Comparison of ENCODE assay signal across 1 cellular context in the genomic region with DNA sequence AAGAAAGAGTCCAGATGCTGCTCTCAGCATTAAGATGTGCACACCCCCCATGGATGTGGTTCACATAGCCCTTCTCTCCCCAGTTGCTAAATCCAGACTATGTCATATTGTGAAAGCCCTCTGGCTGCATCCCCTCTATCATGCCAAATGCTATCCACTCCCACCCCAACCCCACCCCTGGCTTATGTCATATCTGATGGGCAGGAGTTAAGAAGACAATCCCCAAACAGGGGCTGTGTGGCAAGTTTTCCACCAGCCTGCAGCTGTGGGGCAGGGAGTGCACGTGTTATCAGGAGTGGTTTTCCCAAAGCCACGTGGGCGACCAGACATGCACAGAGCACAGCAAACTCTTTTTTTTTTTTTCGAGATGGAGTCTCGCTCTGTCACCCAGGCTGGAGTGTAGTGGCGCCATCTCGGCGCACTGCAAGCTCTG.
TF ChIP-seq lines count a peak whose summit lies in the region.

No MANE protein-coding gene starts in this region.

TF ChIP-seq in K562, 482 proteins besides CTCF, POLR2A, EP300 and RAD21 (continued from another document):
- TF ChIP-seq, protein P1, sequence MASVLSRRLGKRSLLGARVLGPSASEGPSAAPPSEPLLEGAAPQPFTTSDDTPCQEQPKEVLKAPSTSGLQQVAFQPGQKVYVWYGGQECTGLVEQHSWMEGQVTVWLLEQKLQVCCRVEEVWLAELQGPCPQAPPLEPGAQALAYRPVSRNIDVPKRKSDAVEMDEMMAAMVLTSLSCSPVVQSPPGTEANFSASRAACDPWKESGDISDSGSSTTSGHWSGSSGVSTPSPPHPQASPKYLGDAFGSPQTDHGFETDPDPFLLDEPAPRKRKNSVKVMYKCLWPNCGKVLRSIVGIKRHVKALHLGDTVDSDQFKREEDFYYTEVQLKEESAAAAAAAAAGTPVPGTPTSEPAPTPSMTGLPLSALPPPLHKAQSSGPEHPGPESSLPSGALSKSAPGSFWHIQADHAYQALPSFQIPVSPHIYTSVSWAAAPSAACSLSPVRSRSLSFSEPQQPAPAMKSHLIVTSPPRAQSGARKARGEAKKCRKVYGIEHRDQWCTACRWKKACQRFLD (CRISPR knock-in tag; IDR thresholded peaks at IDR 0.05), result no peak
- TF ChIP-seq FOXK2 (conservative IDR thresholded peaks at IDR 0.05 in 1 of 2, IDR thresholded peaks at IDR 0.05 in 1 of 2; ENCODE audit: low read depth in 2 of 2) (no peak), ZBED1 (IDR thresholded peaks at IDR 0.05) (no peak), FOS (IDR thresholded peaks at IDR 0.05; ENCODE audit: extremely low read depth, insufficient read length) (no peak), DACH1 (IDR thresholded peaks at IDR 0.05; ENCODE audit: partially characterized antibody) (no peak), TRIM28 (IDR thresholded peaks at IDR 0.05) (no peak), MTA2 (IDR thresholded peaks at IDR 0.05; ENCODE audit: low read depth) (no peak), MAFK (IDR thresholded peaks at IDR 0.05; ENCODE audit: low read length) (no peak), ZNF583 (CRISPR knock-in tag; IDR thresholded peaks at IDR 0.05) (no peak)
- TF ChIP-seq, protein P2, sequence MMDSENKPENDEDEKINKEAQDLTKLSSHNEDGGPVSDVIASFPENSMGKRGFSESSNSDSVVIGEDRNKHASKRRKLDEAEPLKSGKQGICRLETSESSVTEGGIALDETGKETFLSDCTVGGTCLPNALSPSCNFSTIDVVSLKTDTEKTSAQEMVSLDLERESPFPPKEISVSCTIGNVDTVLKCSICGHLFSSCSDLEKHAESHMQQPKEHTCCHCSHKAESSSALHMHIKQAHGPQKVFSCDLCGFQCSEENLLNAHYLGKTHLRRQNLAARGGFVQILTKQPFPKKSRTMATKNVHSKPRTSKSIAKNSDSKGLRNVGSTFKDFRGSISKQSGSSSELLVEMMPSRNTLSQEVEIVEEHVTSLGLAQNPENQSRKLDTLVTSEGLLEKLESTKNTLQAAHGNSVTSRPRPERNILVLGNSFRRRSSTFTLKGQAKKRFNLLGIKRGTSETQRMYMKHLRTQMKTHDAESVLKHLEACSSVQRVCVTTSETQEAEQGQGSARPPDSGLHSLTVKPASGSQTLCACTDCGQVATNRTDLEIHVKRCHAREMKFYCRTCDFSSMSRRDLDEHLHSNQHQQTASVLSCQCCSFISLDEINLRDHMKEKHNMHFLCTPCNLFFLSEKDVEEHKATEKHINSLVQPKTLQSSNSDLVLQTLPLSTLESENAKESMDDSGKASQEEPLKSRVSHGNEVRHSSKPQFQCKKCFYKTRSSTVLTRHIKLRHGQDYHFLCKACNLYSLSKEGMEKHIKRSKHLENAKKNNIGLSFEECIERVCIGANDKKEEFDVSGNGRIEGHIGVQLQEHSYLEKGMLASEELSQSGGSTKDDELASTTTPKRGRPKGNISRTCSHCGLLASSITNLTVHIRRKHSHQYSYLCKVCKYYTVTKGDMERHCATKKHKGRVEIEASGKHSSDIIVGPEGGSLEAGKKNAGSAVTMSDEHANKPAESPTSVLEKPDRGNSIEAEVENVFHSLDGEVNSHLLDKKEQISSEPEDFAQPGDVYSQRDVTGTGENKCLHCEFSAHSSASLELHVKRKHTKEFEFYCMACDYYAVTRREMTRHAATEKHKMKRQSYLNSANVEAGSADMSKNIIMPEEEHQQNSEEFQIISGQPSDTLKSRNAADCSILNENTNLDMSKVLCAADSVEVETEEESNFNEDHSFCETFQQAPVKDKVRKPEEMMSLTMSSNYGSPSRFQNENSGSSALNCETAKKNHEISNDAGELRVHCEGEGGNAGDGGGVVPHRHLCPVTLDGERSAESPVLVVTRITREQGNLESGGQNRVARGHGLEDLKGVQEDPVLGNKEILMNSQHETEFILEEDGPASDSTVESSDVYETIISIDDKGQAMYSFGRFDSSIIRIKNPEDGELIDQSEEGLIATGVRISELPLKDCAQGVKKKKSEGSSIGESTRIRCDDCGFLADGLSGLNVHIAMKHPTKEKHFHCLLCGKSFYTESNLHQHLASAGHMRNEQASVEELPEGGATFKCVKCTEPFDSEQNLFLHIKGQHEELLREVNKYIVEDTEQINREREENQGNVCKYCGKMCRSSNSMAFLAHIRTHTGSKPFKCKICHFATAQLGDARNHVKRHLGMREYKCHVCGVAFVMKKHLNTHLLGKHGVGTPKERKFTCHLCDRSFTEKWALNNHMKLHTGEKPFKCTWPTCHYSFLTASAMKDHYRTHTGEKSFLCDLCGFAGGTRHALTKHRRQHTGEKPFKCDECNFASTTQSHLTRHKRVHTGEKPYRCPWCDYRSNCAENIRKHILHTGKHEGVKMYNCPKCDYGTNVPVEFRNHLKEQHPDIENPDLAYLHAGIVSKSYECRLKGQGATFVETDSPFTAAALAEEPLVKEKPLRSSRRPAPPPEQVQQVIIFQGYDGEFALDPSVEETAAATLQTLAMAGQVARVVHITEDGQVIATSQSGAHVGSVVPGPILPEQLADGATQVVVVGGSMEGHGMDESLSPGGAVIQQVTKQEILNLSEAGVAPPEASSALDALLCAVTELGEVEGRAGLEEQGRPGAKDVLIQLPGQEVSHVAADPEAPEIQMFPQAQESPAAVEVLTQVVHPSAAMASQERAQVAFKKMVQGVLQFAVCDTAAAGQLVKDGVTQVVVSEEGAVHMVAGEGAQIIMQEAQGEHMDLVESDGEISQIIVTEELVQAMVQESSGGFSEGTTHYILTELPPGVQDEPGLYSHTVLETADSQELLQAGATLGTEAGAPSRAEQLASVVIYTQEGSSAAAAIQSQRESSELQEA (IDR thresholded peaks at IDR 0.05; ENCODE audit: low read depth), result no peak
- TF ChIP-seq, protein P3, sequence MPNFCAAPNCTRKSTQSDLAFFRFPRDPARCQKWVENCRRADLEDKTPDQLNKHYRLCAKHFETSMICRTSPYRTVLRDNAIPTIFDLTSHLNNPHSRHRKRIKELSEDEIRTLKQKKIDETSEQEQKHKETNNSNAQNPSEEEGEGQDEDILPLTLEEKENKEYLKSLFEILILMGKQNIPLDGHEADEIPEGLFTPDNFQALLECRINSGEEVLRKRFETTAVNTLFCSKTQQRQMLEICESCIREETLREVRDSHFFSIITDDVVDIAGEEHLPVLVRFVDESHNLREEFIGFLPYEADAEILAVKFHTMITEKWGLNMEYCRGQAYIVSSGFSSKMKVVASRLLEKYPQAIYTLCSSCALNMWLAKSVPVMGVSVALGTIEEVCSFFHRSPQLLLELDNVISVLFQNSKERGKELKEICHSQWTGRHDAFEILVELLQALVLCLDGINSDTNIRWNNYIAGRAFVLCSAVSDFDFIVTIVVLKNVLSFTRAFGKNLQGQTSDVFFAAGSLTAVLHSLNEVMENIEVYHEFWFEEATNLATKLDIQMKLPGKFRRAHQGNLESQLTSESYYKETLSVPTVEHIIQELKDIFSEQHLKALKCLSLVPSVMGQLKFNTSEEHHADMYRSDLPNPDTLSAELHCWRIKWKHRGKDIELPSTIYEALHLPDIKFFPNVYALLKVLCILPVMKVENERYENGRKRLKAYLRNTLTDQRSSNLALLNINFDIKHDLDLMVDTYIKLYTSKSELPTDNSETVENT (CRISPR knock-in tag; IDR thresholded peaks at IDR 0.05), result no peak
- TF ChIP-seq, protein P4, sequence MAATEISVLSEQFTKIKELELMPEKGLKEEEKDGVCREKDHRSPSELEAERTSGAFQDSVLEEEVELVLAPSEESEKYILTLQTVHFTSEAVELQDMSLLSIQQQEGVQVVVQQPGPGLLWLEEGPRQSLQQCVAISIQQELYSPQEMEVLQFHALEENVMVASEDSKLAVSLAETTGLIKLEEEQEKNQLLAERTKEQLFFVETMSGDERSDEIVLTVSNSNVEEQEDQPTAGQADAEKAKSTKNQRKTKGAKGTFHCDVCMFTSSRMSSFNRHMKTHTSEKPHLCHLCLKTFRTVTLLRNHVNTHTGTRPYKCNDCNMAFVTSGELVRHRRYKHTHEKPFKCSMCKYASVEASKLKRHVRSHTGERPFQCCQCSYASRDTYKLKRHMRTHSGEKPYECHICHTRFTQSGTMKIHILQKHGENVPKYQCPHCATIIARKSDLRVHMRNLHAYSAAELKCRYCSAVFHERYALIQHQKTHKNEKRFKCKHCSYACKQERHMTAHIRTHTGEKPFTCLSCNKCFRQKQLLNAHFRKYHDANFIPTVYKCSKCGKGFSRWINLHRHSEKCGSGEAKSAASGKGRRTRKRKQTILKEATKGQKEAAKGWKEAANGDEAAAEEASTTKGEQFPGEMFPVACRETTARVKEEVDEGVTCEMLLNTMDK (IDR thresholded peaks at IDR 0.05; ENCODE audit: borderline replicate concordance, insufficient read depth, low read depth, low read length, poor library complexity, severe bottlenecking), result no peak
- TF ChIP-seq, protein P5, sequence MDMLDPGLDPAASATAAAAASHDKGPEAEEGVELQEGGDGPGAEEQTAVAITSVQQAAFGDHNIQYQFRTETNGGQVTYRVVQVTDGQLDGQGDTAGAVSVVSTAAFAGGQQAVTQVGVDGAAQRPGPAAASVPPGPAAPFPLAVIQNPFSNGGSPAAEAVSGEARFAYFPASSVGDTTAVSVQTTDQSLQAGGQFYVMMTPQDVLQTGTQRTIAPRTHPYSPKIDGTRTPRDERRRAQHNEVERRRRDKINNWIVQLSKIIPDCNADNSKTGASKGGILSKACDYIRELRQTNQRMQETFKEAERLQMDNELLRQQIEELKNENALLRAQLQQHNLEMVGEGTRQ (CRISPR knock-in tag; IDR thresholded peaks at IDR 0.05), result peak; percentile 60
